Comparison of ENCODE assay signal across 10 cellular contexts in genomic region chr10:26969145-26969926, GRCh38.
DNase-seq lines count a peak whose midpoint lies in the region; ATAC-seq and TF ChIP-seq lines count a peak whose summit lies in the region.
"Had no signal": no experiment of that assay in that cellular context is flagged by ENCODE, and none has a peak within 500 bp of the region (broad histone marks: within the 10 kb centered on the region; RNA-seq: fewer than 3 reads in every experiment).

No MANE protein-coding gene starts in this region.

- intact Hi-C loops in cardiac septum (cut with DNase I), result no loop called here

- POLR2A ChIA-PET in activated naive CD8-positive, alpha-beta T cell treated with anti-CD3 and anti-CD28 coated beads, Interleukin-2, amount 10 ng/mL, durations not matched to agents 7 days and 5 days (lab: Charles Lee), result no interaction called here

- no peaks in the 10 kb centered on the region for H3K79me1 ChIP-seq in neuronal stem cell (ENCODE audit: low read depth, low read length)

- H2AK5ac ChIP-seq in neuronal stem cell (ENCODE audit: low read depth, low read length), result no peak overlapping the region

- H3K4me1 ChIP-seq in neuronal stem cell (ENCODE audit: control insufficient read depth in 2 of 2, insufficient read depth in 1 of 2, low read depth in 1 of 2, low read length in 2 of 2) (no peaks in the 10 kb centered on the region), right atrium auricular region (no peaks in the 10 kb centered on the region)

- H3K36me3 ChIP-seq in neuronal stem cell (replicated peaks in 1 of 2; ENCODE audit: control insufficient read depth in 2 of 2, insufficient read depth in 2 of 2, low read length in 2 of 2), result peaks cover 0 to 4% of the 10 kb centered on the region in 2 donors
- H3K36me3 ChIP-seq in right atrium auricular region, result no peaks in the 10 kb centered on the region
- H3K36me3 ChIP-seq: cardiac muscle cell had no signal

- peak overlapping the region; percentile 59 for H3K27ac Mint-ChIP-seq in activated naive CD8-positive, alpha-beta T cell treated with anti-CD3 and anti-CD28 coated beads, Interleukin-2, amount 10 ng/mL, durations not matched to agents 7 days and 5 days

- H3K4me3 ChIP-seq in neuronal stem cell (ENCODE audit: low read length in 2 of 2) (no peak overlapping the region), right atrium auricular region (no peak overlapping the region)
- H3K4me3 ChIP-seq: cardiac muscle cell had no signal

- TF ChIP-seq CTCF in right atrium auricular region (IDR thresholded peaks at IDR 0.05), result no peak

- H3K27ac ChIP-seq in neuronal stem cell (replicated peaks; ENCODE audit: low read length) (no peak overlapping the region), right atrium auricular region (no peak overlapping the region)
- H3K27ac ChIP-seq: cardiac muscle cell, VCaP had no signal

- no peak overlapping the region for H3K23ac ChIP-seq in neuronal stem cell (ENCODE audit: low read depth, low read length, poor library complexity)

- H3K18ac ChIP-seq in neuronal stem cell (ENCODE audit: low read length), result no peak overlapping the region

- H2AFZ ChIP-seq in neuronal stem cell (ENCODE audit: low read length), result no peak overlapping the region

- H3K4me2 ChIP-seq in neuronal stem cell (ENCODE audit: insufficient read depth, low read length, poor library complexity, severe bottlenecking), result no peak overlapping the region

- H3K36me3 Mint-ChIP-seq in activated naive CD8-positive, alpha-beta T cell treated with anti-CD3 and anti-CD28 coated beads, Interleukin-2, amount 10 ng/mL, durations not matched to agents 7 days and 5 days, result peaks cover 23% of the 10 kb centered on the region

- H2BK5ac ChIP-seq in neuronal stem cell (ENCODE audit: low read length), result no peak overlapping the region

- peak overlapping the region; percentile 43 for H3K4me3 Mint-ChIP-seq in activated naive CD8-positive, alpha-beta T cell treated with anti-CD3 and anti-CD28 coated beads, Interleukin-2, amount 10 ng/mL, durations not matched to agents 7 days and 5 days

- H3K9me3 ChIP-seq in neuronal stem cell (replicated peaks in 1 of 2; ENCODE audit: control insufficient read depth in 2 of 2, insufficient read depth in 1 of 2, low read depth in 1 of 2, low read length in 2 of 2) (no peaks in the 10 kb centered on the region), right atrium auricular region (no peaks in the 10 kb centered on the region)

- no peaks in the 10 kb centered on the region for H3K27me3 Mint-ChIP-seq in activated naive CD8-positive, alpha-beta T cell treated with anti-CD3 and anti-CD28 coated beads, Interleukin-2, amount 10 ng/mL, durations not matched to agents 7 days and 5 days

- WGBS in neuronal stem cell (ENCODE audit: extremely low coverage in 2 of 2, insufficient read length in 2 of 2, insufficient replicate concordance in 1 of 2), 2 donors, result no CpG with 5 or more reads among the region's 6 CpGs

- peaks cover 20% of the 10 kb centered on the region for H3K4me1 Mint-ChIP-seq in activated naive CD8-positive, alpha-beta T cell treated with anti-CD3 and anti-CD28 coated beads, Interleukin-2, amount 10 ng/mL, durations not matched to agents 7 days and 5 days

- no peak overlapping the region for H4K91ac ChIP-seq in neuronal stem cell (ENCODE audit: low read depth, low read length, poor library complexity)

- H3K4ac ChIP-seq in neuronal stem cell (ENCODE audit: low read length), result no peak overlapping the region

- no peak overlapping the region for H2BK15ac ChIP-seq in neuronal stem cell (ENCODE audit: low read length)

- H3K27me3 ChIP-seq in neuronal stem cell (ENCODE audit: control insufficient read depth in 3 of 3, insufficient read depth in 3 of 3, low read depth in 1 of 3, low read length in 3 of 3) (no peaks in the 10 kb centered on the region), right atrium auricular region (no peaks in the 10 kb centered on the region)
- H3K27me3 ChIP-seq: cardiac muscle cell had no signal

- no peak overlapping the region for H3K14ac ChIP-seq in neuronal stem cell (ENCODE audit: low read length)

- no peak overlapping the region for H4K8ac ChIP-seq in neuronal stem cell (ENCODE audit: low read depth, low read length)

- H3K9me3 Mint-ChIP-seq in activated naive CD8-positive, alpha-beta T cell treated with anti-CD3 and anti-CD28 coated beads, Interleukin-2, amount 10 ng/mL, durations not matched to agents 7 days and 5 days, result no peaks in the 10 kb centered on the region

- H2BK120ac ChIP-seq in neuronal stem cell (ENCODE audit: low read depth, low read length), result no peak overlapping the region

- no peak for DNase-seq in activated naive CD8-positive, alpha-beta T cell treated with anti-CD3 and anti-CD28 coated beads, Interleukin-2, amount 10 ng/mL, durations not matched to agents 7 days and 5 days
- DNase-seq in neuronal stem cell (ENCODE audit: low spot score) (no peak), cardiac septum (ENCODE audit: low spot score) (no peak), COLO668 (lab: John Stamatoyannopoulos, UW; ENCODE audit: unreplicated experiment) (no peak), right atrium auricular region (ENCODE audit: low spot score) (no peak)

- no peak overlapping the region for H3K9ac ChIP-seq in neuronal stem cell (ENCODE audit: low read depth, low read length, poor library complexity)

- ATAC-seq in GM18519 (IDR thresholded peaks at IDR 0.05; ENCODE audit: low FRiP score, unreplicated experiment), result peak; percentile 77
- ATAC-seq in GM19468 (IDR thresholded peaks at IDR 0.05; ENCODE audit: extremely low read depth, unreplicated experiment), result peak; percentile 70
- peak; percentile 87 for ATAC-seq in HG03064 (IDR thresholded peaks at IDR 0.05; ENCODE audit: low read depth, unreplicated experiment)
- peak; percentile 67 for ATAC-seq in activated naive CD8-positive, alpha-beta T cell treated with anti-CD3 and anti-CD28 coated beads, Interleukin-2, amount 10 ng/mL, durations not matched to agents 7 days and 5 days (ENCODE audit: low read depth)

- H2BK12ac ChIP-seq in neuronal stem cell (ENCODE audit: low read length), result no peak overlapping the region
